In the genomic region with DNA sequence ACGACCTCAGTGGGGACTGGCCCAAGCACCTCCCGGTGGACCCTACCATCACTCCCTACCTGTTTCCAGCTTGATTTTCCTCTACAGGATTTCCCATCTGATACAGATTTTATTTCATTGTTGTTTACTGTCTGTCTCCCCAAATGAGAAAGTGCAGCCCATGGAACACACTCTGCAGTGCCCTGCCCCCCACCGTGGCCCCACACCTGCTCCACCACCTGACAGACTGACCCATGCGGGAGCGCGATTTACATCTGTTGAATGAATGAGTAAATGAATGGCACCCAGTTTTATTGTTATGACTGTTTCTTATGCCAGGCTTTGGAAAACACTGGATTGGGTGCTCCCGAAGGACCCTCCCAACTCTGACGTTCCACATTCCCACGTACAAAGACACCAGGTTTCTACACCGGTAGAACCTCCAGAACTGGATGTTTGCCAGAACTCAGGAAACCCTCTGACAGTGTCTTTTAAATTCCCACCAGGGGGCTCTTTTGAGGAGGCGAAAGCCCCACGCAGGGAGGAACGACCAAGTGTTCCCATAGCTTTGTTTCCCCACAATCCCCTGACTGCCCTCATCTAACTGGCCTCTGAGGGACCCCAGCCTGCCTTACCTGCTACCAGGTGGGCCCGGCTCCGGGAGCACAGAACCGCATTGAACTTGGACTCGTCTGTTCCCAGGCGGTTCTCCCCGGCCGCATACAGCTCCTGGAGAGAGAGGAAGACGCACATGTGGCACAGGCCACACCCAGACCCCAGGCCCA, we compare ENCODE assay signal across 10 cellular contexts. TPM values are rescaled to one million over a fixed set of nuclear protein-coding genes. Genes with fewer than 3 reads are reported as not detected.
A peak's percentile ranks its signal among the peaks of the same experiment; 100 is the strongest.
DNase-seq lines count a peak whose midpoint lies in the region; ATAC-seq and TF ChIP-seq lines count a peak whose summit lies in the region.
"Had no signal": no experiment of that assay in that cellular context is flagged by ENCODE, and none has a peak within 500 bp of the region (broad histone marks: within the 10 kb centered on the region; RNA-seq: fewer than 3 reads in every experiment).

No MANE protein-coding gene starts in this region.

- CTCF ChIA-PET in Caco-2 (lab: Charles Lee): interaction anchor here (0.7 to 2.2 kb wide), 5 partner anchors 16 to 61 kb away, joined by 3 to 11 read pairs (median 3); no protein-coding TSS in a partner anchor

- POLR2A ChIA-PET in Caco-2 (lab: Charles Lee): no interaction called here
- POLR2A ChIA-PET in naive thymus-derived CD8-positive, alpha-beta T cell (lab: Charles Lee): interaction anchor here (1.0 to 2.1 kb wide), 2 partner anchors 10 to 42 kb away, joined by 3 to 8 read pairs; no protein-coding TSS in a partner anchor

- H3K27me3 ChIP-seq in Caco-2 (replicated peaks; ENCODE audit: control insufficient read depth, insufficient read depth, low read length): no peaks in the 10 kb centered on the region
- H3K27me3 ChIP-seq in brain microvascular endothelial cell (replicated peaks): no peaks in the 10 kb centered on the region

- H3K4me3 Mint-ChIP-seq in Caco-2 (ENCODE audit: unreplicated experiment): no peak overlapping the region
- H3K4me3 Mint-ChIP-seq in naive thymus-derived CD8-positive, alpha-beta T cell: no peak overlapping the region
- H3K4me3 Mint-ChIP-seq: T-helper 1 cell treated with Interleukin-12 subunit alpha and Interleukin-12 subunit beta and Interleukin-4 antibody, amounts not matched to agents 30 μg/mL and 1 μg/mL, for 36 hours had no signal

- no peak for ATAC-seq in naive thymus-derived CD8-positive, alpha-beta T cell
- ATAC-seq in GM21529 (IDR thresholded peaks at IDR 0.05; ENCODE audit: unreplicated experiment) (no peak), HG03565 (IDR thresholded peaks at IDR 0.05; ENCODE audit: unreplicated experiment) (no peak)

- in situ Hi-C loops in brain microvascular endothelial cell (cut with HindIII; ENCODE audit: low pct_ligation_motif_present, low sequenced_read_pairs): no loop called here

- peaks cover 11% of the 10 kb centered on the region for H3K4me1 Mint-ChIP-seq in Caco-2 (ENCODE audit: low read depth, unreplicated experiment)
- H3K4me1 Mint-ChIP-seq in naive thymus-derived CD8-positive, alpha-beta T cell: peaks cover 4 to 32% (median 13%) of the 10 kb centered on the region in 4 donors

- peak overlapping the region; percentile 29 for H3K27ac Mint-ChIP-seq in Caco-2 (ENCODE audit: unreplicated experiment)
- peak overlapping the region in 9 of 10 donors; percentile 10 to 93 (median 74) for H3K27ac Mint-ChIP-seq in naive thymus-derived CD8-positive, alpha-beta T cell
- H3K27ac Mint-ChIP-seq: T-helper 1 cell treated with Interleukin-12 subunit alpha and Interleukin-12 subunit beta and Interleukin-4 antibody, amounts not matched to agents 30 μg/mL and 1 μg/mL, for 36 hours had no signal

- H3K9me3 ChIP-seq in Caco-2: no peaks in the 10 kb centered on the region

- H3K4me1 ChIP-seq in Caco-2: no peaks in the 10 kb centered on the region; the same call in 1 of the 2 replicates

- no peaks in the 10 kb centered on the region for H3K9me3 Mint-ChIP-seq in Caco-2 (ENCODE audit: unreplicated experiment)
- H3K9me3 Mint-ChIP-seq in naive thymus-derived CD8-positive, alpha-beta T cell: no peaks in the 10 kb centered on the region
- H3K9me3 Mint-ChIP-seq: T-helper 1 cell treated with Interleukin-12 subunit alpha and Interleukin-12 subunit beta and Interleukin-4 antibody, amounts not matched to agents 30 μg/mL and 1 μg/mL, for 36 hours had no signal

- H3K4me3 ChIP-seq in Caco-2 (ENCODE audit: low read depth, low read length) (no peak overlapping the region), brain microvascular endothelial cell (ENCODE audit: low read depth, low read length) (no peak overlapping the region)

- no TSS peak for BruUV-seq in Caco-2 (replicated peaks; lab: Mats Ljungman, UMichigan)

- intact Hi-C loops in Caco-2 (cut with micrococcal nuclease; ENCODE audit: unreplicated experiment): no loop called here

- H3K36me3 Mint-ChIP-seq in Caco-2 (ENCODE audit: insufficient read depth, unreplicated experiment): peaks cover 96% of the 10 kb centered on the region
- peaks cover 0 to 95% (median 21%) of the 10 kb centered on the region in 3 donors for H3K36me3 Mint-ChIP-seq in naive thymus-derived CD8-positive, alpha-beta T cell

- TF ChIP-seq CTCF in Caco-2 (IDR thresholded peaks at IDR 0.05; ENCODE audit: insufficient read depth in 1 of 2, low read depth in 1 of 2, low read length in 1 of 2, severe bottlenecking in 1 of 2, unreplicated experiment in 1 of 2) (peak; percentile 37 to 47), brain microvascular endothelial cell (IDR thresholded peaks at IDR 0.05; ENCODE audit: low read depth, low read length, missing control alignments) (peak; percentile 55)

- DNase-seq in Caco-2: peak in 1 of 2 experiments; percentile 44
- DNase-seq in HuH-7 (ENCODE audit: low spot score): peak; percentile 30
- DNase-seq in brain microvascular endothelial cell: no peak
- peak in 5 of 10 donors; percentile 14 to 29 (median 19) for DNase-seq in naive thymus-derived CD8-positive, alpha-beta T cell
- DNase-seq in stimulated activated CD4-positive, alpha-beta T cell treated with anti-CD3 and anti-CD28 coated beads, Interleukin-2, amount 100 ng/mL, for 24 hours: no peak
- DNase-seq in GM03348 (ENCODE audit: low spot score): no peak
- DNase-seq: stimulated activated CD8-positive, alpha-beta memory T cell treated with anti-CD3 and anti-CD28 coated beads, Interleukin-4, amount 100 ng/mL, for 48 hours had no signal

- no peaks in the 10 kb centered on the region for H3K27me3 Mint-ChIP-seq in Caco-2 (ENCODE audit: insufficient read depth, unreplicated experiment)
- no peaks in the 10 kb centered on the region for H3K27me3 Mint-ChIP-seq in naive thymus-derived CD8-positive, alpha-beta T cell

- H3K36me3 ChIP-seq in Caco-2 (ENCODE audit: control insufficient read depth, insufficient read depth, low read length): peaks cover 7% of the 10 kb centered on the region; the same call in 1 of the 2 replicates
- peaks cover 87% of the 10 kb centered on the region for H3K36me3 ChIP-seq in brain microvascular endothelial cell (replicated peaks)

- H3K27ac ChIP-seq in brain microvascular endothelial cell: no peak overlapping the region

RNA-seq across cellular contexts. Expression of a gene that starts 29.0 kb away (rescaled TPM):
- total RNA-seq in Caco-2 (2022): not detected in 2 replicates
- not detected for total RNA-seq in naive thymus-derived CD8-positive, alpha-beta T cell
- under 1 TPM in 1 of 3 donors, not detected in 2; 0.32 TPM for polyA plus RNA-seq in naive thymus-derived CD8-positive, alpha-beta T cell

RNA-seq across cellular contexts. Expression of a gene that starts 43.8 kb away (rescaled TPM):
- total RNA-seq in Caco-2 (2022): 316 and 327 TPM in 2 replicates
- 100 to 1,000 TPM; 199 to 225 TPM for total RNA-seq in naive thymus-derived CD8-positive, alpha-beta T cell
- polyA plus RNA-seq in naive thymus-derived CD8-positive, alpha-beta T cell: 100 to 1,000 TPM; 199 to 294 (median 265) TPM
